Comparison of ENCODE assay signal across 8 cellular contexts in genomic region chr11:134124660-134125451, GRCh38. TPM values are rescaled to one million over a fixed set of nuclear protein-coding genes. Genes with fewer than 3 reads are reported as not detected.
DNase-seq lines count a peak whose midpoint lies in the region; ATAC-seq and TF ChIP-seq lines count a peak whose summit lies in the region.

No MANE protein-coding gene starts in this region.

- H3K9me3 ChIP-seq in skeletal muscle tissue (ENCODE audit: control insufficient read depth in 3 of 3, low read length in 3 of 3), result no peaks in the 10 kb centered on the region

- H3K27me3 ChIP-seq in brain microvascular endothelial cell (replicated peaks) (no peaks in the 10 kb centered on the region), skeletal muscle tissue (ENCODE audit: control insufficient read depth in 3 of 3, insufficient read depth in 3 of 3, low read length in 3 of 3) (no peaks in the 10 kb centered on the region)

- H3K9ac ChIP-seq in skeletal muscle tissue (ENCODE audit: low read depth in 1 of 3, low read length in 3 of 3), result peak overlapping the region; percentile 59 to 84 (median 70)

- peak overlapping the region; percentile 30 for H3K4me3 ChIP-seq in HFF-Myc (replicated peaks; ENCODE audit: low read depth, low read length)
- H3K4me3 ChIP-seq in brain microvascular endothelial cell (ENCODE audit: low read depth, low read length), result peak overlapping the region; percentile 51
- peak overlapping the region; percentile 73 to 84 (median 74) for H3K4me3 ChIP-seq in skeletal muscle tissue (ENCODE audit: low read length in 3 of 3)

- in situ Hi-C loops in brain microvascular endothelial cell (cut with HindIII; ENCODE audit: low pct_ligation_motif_present, low sequenced_read_pairs), result no loop called here

- TF ChIP-seq CTCF in HFF-Myc (IDR thresholded peaks at IDR 0.05; ENCODE audit: low read depth, low read length, missing control alignments), result no peak
- TF ChIP-seq CTCF in brain microvascular endothelial cell (IDR thresholded peaks at IDR 0.05; ENCODE audit: low read depth, low read length, missing control alignments), result no peak

- H3K4me1 ChIP-seq in skeletal muscle tissue (ENCODE audit: control insufficient read depth in 3 of 3, insufficient read depth in 3 of 3, low read length in 3 of 3), result peaks cover 30 to 41% (median 36%) of the 10 kb centered on the region in 3 donors

- H3K36me3 ChIP-seq in brain microvascular endothelial cell (replicated peaks) (no peaks in the 10 kb centered on the region), skeletal muscle tissue (ENCODE audit: control insufficient read depth in 3 of 3, insufficient read depth in 3 of 3, low read length in 3 of 3) (no peaks in the 10 kb centered on the region)

- ATAC-seq in HG03439 (IDR thresholded peaks at IDR 0.05; ENCODE audit: unreplicated experiment) (no peak), GM21723 (IDR thresholded peaks at IDR 0.05; ENCODE audit: unreplicated experiment) (no peak)

- H3K27ac ChIP-seq in brain microvascular endothelial cell (no peak overlapping the region), skeletal muscle tissue (ENCODE audit: low read depth, low read length) (peak overlapping the region; percentile 49)

- no peak for DNase-seq in HFF-Myc (ENCODE audit: extremely low read depth, low read depth)
- DNase-seq in brain microvascular endothelial cell, result peak; percentile 37
- DNase-seq in inferior parietal cortex (ENCODE audit: extremely low spot score), result peak; percentile 68
- no peak for DNase-seq in SW 1271 (lab: John Stamatoyannopoulos, UW)
- no peak for DNase-seq in UCSD-AML1 (lab: John Stamatoyannopoulos, UW; ENCODE audit: unreplicated experiment)

RNA-seq across cellular contexts. Expression of gene JAM3, which starts 56.0 kb away (rescaled TPM):
- 65.8 TPM for total RNA-seq in skeletal muscle tissue

Comparison
In these comparisons a context has a peak if more than half of its experiments do, and no peak if none do; other contexts are left out.
1. DNase-seq: peak in brain microvascular endothelial cell (single experiment) and inferior parietal cortex (single experiment); none in HFF-Myc (single experiment), SW 1271 (0 of 2) and UCSD-AML1 (single experiment).
2. Peak in every context shown above with its lines, with median percentiles within 50 percentile points of each other: H3K4me3 ChIP-seq.